In genomic region chr9:115328677-115329076, GRCh38 we compare ENCODE assay signal across 20 cellular contexts.
DNase-seq lines count a peak whose midpoint lies in the region; ATAC-seq and TF ChIP-seq lines count a peak whose summit lies in the region.
"Had no signal": no experiment of that assay in that cellular context is flagged by ENCODE, and none has a peak within 500 bp of the region (broad histone marks: within the 10 kb centered on the region; RNA-seq: fewer than 3 reads in every experiment).

No MANE protein-coding gene starts in this region.

- H3K27me3 ChIP-seq in uterus (no peaks in the 10 kb centered on the region), Peyer's patch (no peaks in the 10 kb centered on the region)
- H3K27me3 ChIP-seq: BLaER1 treated with 17β-estradiol and CSF1 and Interleukin-3, amounts not matched to agents 10 nM and 100 nM; SJCRH30 had no signal

- H3K27ac Mint-ChIP-seq in nephron progenitor cell (peak overlapping the region; percentile 78), natural killer cell (no peak overlapping the region)
- H3K27ac Mint-ChIP-seq: CD4-positive, alpha-beta memory T cell had no signal

- TF ChIP-seq CTCF in coronary artery (IDR thresholded peaks at IDR 0.05) (no peak), nephron progenitor cell (IDR thresholded peaks at IDR 0.05) (no peak), uterus (IDR thresholded peaks at IDR 0.05) (no peak), natural killer cell (IDR thresholded peaks at IDR 0.05) (no peak), Peyer's patch (IDR thresholded peaks at IDR 0.05) (no peak)

- H3K9me3 ChIP-seq in uterus (no peaks in the 10 kb centered on the region), Peyer's patch (no peaks in the 10 kb centered on the region)
- H3K9me3 ChIP-seq: BLaER1 treated with 17β-estradiol and CSF1 and Interleukin-3, amounts not matched to agents 10 nM and 100 nM; SJCRH30 had no signal

- H3K4me1 Mint-ChIP-seq in nephron progenitor cell (peaks cover 53% of the 10 kb centered on the region), natural killer cell (no peaks in the 10 kb centered on the region)
- H3K4me1 Mint-ChIP-seq: CD4-positive, alpha-beta memory T cell had no signal

- H3K27ac ChIP-seq in coronary artery (peak overlapping the region; percentile 41 to 54), uterus (peak overlapping the region; percentile 53 to 77), Peyer's patch (peak overlapping the region in 1 of 4 donors; percentile 37)
- H3K27ac ChIP-seq: 22Rv1; BLaER1 treated with 17β-estradiol and CSF1 and Interleukin-3, amounts not matched to agents 10 nM and 100 nM; SJCRH30 had no signal

- H3K27me3 Mint-ChIP-seq in nephron progenitor cell (ENCODE audit: low read depth, poor library complexity): peaks cover 4% of the 10 kb centered on the region
- no peaks in the 10 kb centered on the region for H3K27me3 Mint-ChIP-seq in natural killer cell (ENCODE audit: low read depth in 2 of 2)

- no peak overlapping the region for H3K4me3 ChIP-seq in coronary artery
- H3K4me3 ChIP-seq in uterus: no peak overlapping the region
- no peak overlapping the region for H3K4me3 ChIP-seq in Peyer's patch
- H3K4me3 ChIP-seq: BLaER1 treated with 17β-estradiol and CSF1 and Interleukin-3, amounts not matched to agents 10 nM and 100 nM; GM12878; SJCRH30 had no signal

- H3K36me3 ChIP-seq in uterus (no peaks in the 10 kb centered on the region), Peyer's patch (no peaks in the 10 kb centered on the region)
- H3K36me3 ChIP-seq: BLaER1 treated with 17β-estradiol and CSF1 and Interleukin-3, amounts not matched to agents 10 nM and 100 nM; SJCRH30 had no signal

- H3K4me3 Mint-ChIP-seq in nephron progenitor cell: no peak overlapping the region
- no peak overlapping the region for H3K4me3 Mint-ChIP-seq in natural killer cell
- H3K4me3 Mint-ChIP-seq: CD4-positive, alpha-beta memory T cell had no signal

- DNase-seq in NCI-H524 (lab: John Stamatoyannopoulos, UW): peak; percentile 14 to 15
- DNase-seq in NCI-H524 treated with DMSO at 0.1 percent for 48 hours (lab: John Stamatoyannopoulos, UW): no peak
- no peak for DNase-seq in coronary artery (ENCODE audit: low spot score)
- no peak for DNase-seq in nephron progenitor cell
- DNase-seq in uterus: no peak
- no peak for DNase-seq in natural killer cell
- DNase-seq in Peyer's patch: no peak
- DNase-seq: ACHN; CD4-positive, alpha-beta memory T cell; DND-41; Karpas-422; NCI-H1694; NCI-H510A; NCI-H82; SJCRH30 had no signal

- no peak for ATAC-seq in natural killer cell
- no peak for ATAC-seq in HG03469 (IDR thresholded peaks at IDR 0.05; ENCODE audit: unreplicated experiment)
- ATAC-seq: GM12878, Panc1 had no signal

- TF ChIP-seq POLR2A in uterus (IDR thresholded peaks at IDR 0.05) (no peak), Peyer's patch (IDR thresholded peaks at IDR 0.05) (no peak)

- H3K4me1 ChIP-seq in uterus: peaks cover 6 to 8% of the 10 kb centered on the region in 2 donors
- no peaks in the 10 kb centered on the region for H3K4me1 ChIP-seq in Peyer's patch

- H3K36me3 Mint-ChIP-seq in nephron progenitor cell (ENCODE audit: low read depth) (no peaks in the 10 kb centered on the region), natural killer cell (no peaks in the 10 kb centered on the region)
- H3K36me3 Mint-ChIP-seq: CD4-positive, alpha-beta memory T cell had no signal

- intact Hi-C loops in uterus (cut with DNase I; ENCODE audit: low total_unique reads) (no loop called here), natural killer cell (cut with micrococcal nuclease) (no loop called here)

- no peaks in the 10 kb centered on the region for H3K9me3 Mint-ChIP-seq in nephron progenitor cell
- peaks cover 4 to 7% of the 10 kb centered on the region in 2 donors for H3K9me3 Mint-ChIP-seq in natural killer cell

Comparison
In these comparisons a context has a peak if more than half of its experiments do, and no peak if none do; other contexts are left out.
1. DNase-seq: peak in NCI-H524 (2 of 2); none in NCI-H524 treated with DMSO at 0.1 percent for 48 hours (single experiment), coronary artery (single experiment), nephron progenitor cell (single experiment), uterus (0 of 2), natural killer cell (single experiment) and Peyer's patch (0 of 3).